ENCODE assay signal across 7 cellular contexts in genomic region chr15:90924375-90924774, GRCh38. TPM values are rescaled to one million over a fixed set of nuclear protein-coding genes. Genes with fewer than 3 reads are reported as not detected.
DNase-seq lines count a peak whose midpoint lies in the region; ATAC-seq and TF ChIP-seq lines count a peak whose summit lies in the region.
"Had no signal": no experiment of that assay in that cellular context is flagged by ENCODE, and none has a peak within 500 bp of the region (broad histone marks: within the 10 kb centered on the region; RNA-seq: fewer than 3 reads in every experiment).

No MANE protein-coding gene starts in this region.

- TF ChIP-seq POLR2A in upper lobe of left lung (IDR thresholded peaks at IDR 0.05) = no peak

- H3K4me1 ChIP-seq in CD8-positive, alpha-beta T cell (ENCODE audit: insufficient read depth, low read length) = peaks cover 5% of the 10 kb centered on the region
- peaks cover 3 to 8% (median 6%) of the 10 kb centered on the region in 4 donors for H3K4me1 ChIP-seq in upper lobe of left lung
- H3K4me1 ChIP-seq: colonic mucosa had no signal

- intact Hi-C loops in activated B cell treated with CpG ODN at 0.5 μM for 24 hours (cut with micrococcal nuclease) = no loop called here
- intact Hi-C loops in CD8-positive, alpha-beta T cell (cut with DNase I, micrococcal nuclease) = no loop called here

- TF ChIP-seq EP300 in upper lobe of left lung (IDR thresholded peaks at IDR 0.05) = no peak

- peak; percentile 63 for ATAC-seq in GM19035 (IDR thresholded peaks at IDR 0.05; ENCODE audit: unreplicated experiment)
- peak; percentile 70 for ATAC-seq in HG02588 (IDR thresholded peaks at IDR 0.05; ENCODE audit: unreplicated experiment)
- peak; percentile 83 for ATAC-seq in activated B cell treated with CpG ODN at 0.5 μM for 24 hours (ENCODE audit: low read depth)
- ATAC-seq in CD8-positive, alpha-beta T cell = no peak
- ATAC-seq in upper lobe of left lung (ENCODE audit: low FRiP score in 2 of 2) = no peak

- no peak overlapping the region for H3K4me3 Mint-ChIP-seq in activated B cell treated with CpG ODN at 0.5 μM for 24 hours
- no peak overlapping the region for H3K4me3 Mint-ChIP-seq in CD8-positive, alpha-beta T cell

- peaks cover 12% of the 10 kb centered on the region for H3K4me1 Mint-ChIP-seq in activated B cell treated with CpG ODN at 0.5 μM for 24 hours
- peaks cover 6% of the 10 kb centered on the region for H3K4me1 Mint-ChIP-seq in CD8-positive, alpha-beta T cell (ENCODE audit: low read depth)

- peaks cover 15% of the 10 kb centered on the region for H3K36me3 ChIP-seq in CD8-positive, alpha-beta T cell (ENCODE audit: insufficient read depth, low read length)
- H3K36me3 ChIP-seq in upper lobe of left lung = peaks cover 15 to 23% (median 19%) of the 10 kb centered on the region in 4 donors
- H3K36me3 ChIP-seq: colonic mucosa had no signal

- H3K27ac Mint-ChIP-seq in activated B cell treated with CpG ODN at 0.5 μM for 24 hours = peak overlapping the region; percentile 30
- no peak overlapping the region for H3K27ac Mint-ChIP-seq in CD8-positive, alpha-beta T cell

- no peak overlapping the region for H3K27ac ChIP-seq in CD8-positive, alpha-beta T cell (ENCODE audit: low read depth, low read length)
- no peak overlapping the region for H3K27ac ChIP-seq in upper lobe of left lung
- H3K27ac ChIP-seq: colonic mucosa had no signal

- H3K36me3 Mint-ChIP-seq in activated B cell treated with CpG ODN at 0.5 μM for 24 hours (ENCODE audit: low read depth) = peaks cover 23% of the 10 kb centered on the region
- peaks cover 27% of the 10 kb centered on the region for H3K36me3 Mint-ChIP-seq in CD8-positive, alpha-beta T cell

- no peaks in the 10 kb centered on the region for H3K27me3 ChIP-seq in CD8-positive, alpha-beta T cell (ENCODE audit: insufficient read depth, low read length)
- H3K27me3 ChIP-seq in upper lobe of left lung = no peaks in the 10 kb centered on the region
- H3K27me3 ChIP-seq: colonic mucosa had no signal

- H3K4me3 ChIP-seq in CD8-positive, alpha-beta T cell (ENCODE audit: low read depth, low read length) = no peak overlapping the region
- no peak overlapping the region for H3K4me3 ChIP-seq in upper lobe of left lung
- H3K4me3 ChIP-seq: colonic mucosa had no signal

- POLR2A ChIA-PET in activated B cell treated with CpG ODN at 0.5 μM for 24 hours (lab: Charles Lee) = interaction anchor here (1.8 to 2.1 kb wide), 2 partner anchors 8 to 21 kb away, joined by 7 to 8 read pairs; partner anchors contain the start of genes HDDC3 and MAN2A2
- POLR2A ChIA-PET in CD8-positive, alpha-beta T cell (lab: Charles Lee) = no interaction called here

- H3K9me3 ChIP-seq in CD8-positive, alpha-beta T cell (ENCODE audit: low read length) = no peaks in the 10 kb centered on the region
- no peaks in the 10 kb centered on the region for H3K9me3 ChIP-seq in upper lobe of left lung
- H3K9me3 ChIP-seq: colonic mucosa had no signal

- DNase-seq in activated B cell treated with CpG ODN at 0.5 μM for 24 hours = no peak
- DNase-seq in NCI-H748 treated with DMSO at 0.1 percent for 48 hours (lab: John Stamatoyannopoulos, UW) = no peak
- no peak for DNase-seq in CD8-positive, alpha-beta T cell
- no peak for DNase-seq in upper lobe of left lung
- DNase-seq: colonic mucosa had no signal

- CTCF ChIA-PET in activated B cell treated with CpG ODN at 0.5 μM for 24 hours (lab: Charles Lee) = no interaction called here
- CTCF ChIA-PET in CD8-positive, alpha-beta T cell (lab: Charles Lee) = no interaction called here

- WGBS in upper lobe of left lung, 2 donors = 69 to 81% methylated on average over 5 of the region's 5 CpGs

- no peaks in the 10 kb centered on the region for H3K9me3 Mint-ChIP-seq in activated B cell treated with CpG ODN at 0.5 μM for 24 hours
- H3K9me3 Mint-ChIP-seq in CD8-positive, alpha-beta T cell = no peaks in the 10 kb centered on the region

- no peak for TF ChIP-seq CTCF in activated B cell treated with CpG ODN at 0.5 μM for 24 hours (IDR thresholded peaks at IDR 0.05)
- TF ChIP-seq CTCF in CD8-positive, alpha-beta T cell (IDR thresholded peaks at IDR 0.05) = no peak
- TF ChIP-seq CTCF in upper lobe of left lung (IDR thresholded peaks at IDR 0.05) = no peak

- H3K27me3 Mint-ChIP-seq in activated B cell treated with CpG ODN at 0.5 μM for 24 hours = no peaks in the 10 kb centered on the region
- no peaks in the 10 kb centered on the region for H3K27me3 Mint-ChIP-seq in CD8-positive, alpha-beta T cell (ENCODE audit: low read depth)

RNA-seq across cellular contexts. Expression of gene HDDC3, which starts 8.0 kb away (rescaled TPM):
- total RNA-seq in activated B cell treated with CpG ODN at 0.5 μM for 24 hours (17.6 and 19.0 TPM in 2 replicates), upper lobe of left lung (10 to 100 TPM in 5 of 6 donors, 1 to 10 TPM in 1; 5.0 to 19.3 (median 12.5) TPM)
- total RNA-seq in CD8-positive, alpha-beta T cell = 1 to 10 TPM; 5.1 to 6.0 TPM

RNA-seq across cellular contexts. Expression of gene UNC45A, which starts 10.7 kb away (rescaled TPM):
- total RNA-seq in activated B cell treated with CpG ODN at 0.5 μM for 24 hours (72.8 and 73.2 TPM in 2 replicates), upper lobe of left lung (100 to 1,000 TPM in 1 of 6 donors, 10 to 100 TPM in 5; 40.7 to 108 (median 61.9) TPM)
- 10 to 100 TPM; 18.2 to 21.0 TPM for total RNA-seq in CD8-positive, alpha-beta T cell

RNA-seq across cellular contexts. Expression of gene MAN2A2, which starts 21.3 kb away (rescaled TPM):
- total RNA-seq in activated B cell treated with CpG ODN at 0.5 μM for 24 hours = 115 and 133 TPM in 2 replicates
- total RNA-seq in CD8-positive, alpha-beta T cell = 100 to 1,000 TPM; 162 to 172 TPM
- total RNA-seq in upper lobe of left lung = 100 to 1,000 TPM in 2 of 6 donors, 10 to 100 TPM in 4; 36.8 to 219 (median 90.1) TPM

RNA-seq across cellular contexts. Expression of gene RCCD1, which starts 30.3 kb away (rescaled TPM):
- 15.7 and 19.3 TPM in 2 replicates for total RNA-seq in activated B cell treated with CpG ODN at 0.5 μM for 24 hours
- 1 to 10 TPM; 3.9 to 4.1 TPM for total RNA-seq in CD8-positive, alpha-beta T cell
- 10 to 100 TPM in 2 of 6 donors, 1 to 10 TPM in 4; 3.8 to 21.0 (median 9.4) TPM for total RNA-seq in upper lobe of left lung

RNA-seq across cellular contexts. Expression of gene FES, which starts 40.1 kb away (rescaled TPM):
- 19.7 and 27.4 TPM in 2 replicates for total RNA-seq in activated B cell treated with CpG ODN at 0.5 μM for 24 hours
- total RNA-seq in CD8-positive, alpha-beta T cell = 1 to 10 TPM; 4.9 to 6.8 TPM
- total RNA-seq in upper lobe of left lung = 100 to 1,000 TPM in 2 of 6 donors, 10 to 100 TPM in 4; 33.4 to 144 (median 68.3) TPM

Comparison
In these comparisons a context has a peak if more than half of its experiments do, and no peak if none do; other contexts are left out.
1. ATAC-seq: peak in GM19035 (single experiment), HG02588 (single experiment) and activated B cell treated with CpG ODN at 0.5 μM for 24 hours (single experiment); none in CD8-positive, alpha-beta T cell (single experiment) and upper lobe of left lung (0 of 2).